ENCODE assay signal across 8 cellular contexts in genomic region chr1:50873458-50874187, GRCh38.
DNase-seq lines count a peak whose midpoint lies in the region; ATAC-seq and TF ChIP-seq lines count a peak whose summit lies in the region.

No MANE protein-coding gene starts in this region.

- no peaks in the 10 kb centered on the region for H3K27me3 Mint-ChIP-seq in endothelial cell (ENCODE audit: unreplicated experiment)
- H3K27me3 Mint-ChIP-seq in naive thymus-derived CD8-positive, alpha-beta T cell, result no peaks in the 10 kb centered on the region

- H3K4me1 ChIP-seq in thoracic aorta (ENCODE audit: control insufficient read depth in 1 of 2, low read depth in 2 of 2), result no peaks in the 10 kb centered on the region

- no peak overlapping the region for H3K27ac ChIP-seq in thoracic aorta

- peak; percentile 54 for DNase-seq in AG10803 (ENCODE audit: low read depth)
- DNase-seq in NCI-H226, result peak; percentile 40
- DNase-seq in activated CD4-positive, alpha-beta T cell treated with anti-CD3 and anti-CD28 coated beads, Interleukin-2, amount 50 U/mL, for 24 hours (ENCODE audit: low read depth in 1 of 2, low spot score in 1 of 2), result peak; percentile 34 to 47
- peak; percentile 63 for DNase-seq in endothelial cell (ENCODE audit: low spot score)
- peak; percentile 3 to 70 (median 32) for DNase-seq in naive thymus-derived CD8-positive, alpha-beta T cell
- no peak for DNase-seq in thoracic aorta (ENCODE audit: low spot score)

- ATAC-seq in GM18519 (IDR thresholded peaks at IDR 0.05; ENCODE audit: low FRiP score, unreplicated experiment) (peak; percentile 94), HG02973 (IDR thresholded peaks at IDR 0.05; ENCODE audit: unreplicated experiment) (peak; percentile 97), thoracic aorta (ENCODE audit: insufficient number of reproducible peaks, low FRiP score, low read depth) (no peak)
- ATAC-seq in naive thymus-derived CD8-positive, alpha-beta T cell, result peak; percentile 45 to 61

- H3K36me3 ChIP-seq in thoracic aorta, result no peaks in the 10 kb centered on the region

- POLR2A ChIA-PET in naive thymus-derived CD8-positive, alpha-beta T cell (lab: Charles Lee), result no interaction called here

- H3K27me3 ChIP-seq in thoracic aorta (replicated peaks; ENCODE audit: insufficient read depth), result no peaks in the 10 kb centered on the region

- peak; percentile 65 for TF ChIP-seq CTCF in AG10803 (conservative IDR thresholded peaks at IDR 0.05; ENCODE audit: low read length)
- peak; percentile 45 for TF ChIP-seq CTCF in endothelial cell (IDR thresholded peaks at IDR 0.05; ENCODE audit: unreplicated experiment)
- TF ChIP-seq CTCF in thoracic aorta (IDR thresholded peaks at IDR 0.05), result peak; percentile 15

- H3K27ac Mint-ChIP-seq in endothelial cell (ENCODE audit: unreplicated experiment), result no peak overlapping the region
- H3K27ac Mint-ChIP-seq in naive thymus-derived CD8-positive, alpha-beta T cell, result peak overlapping the region in 2 of 10 donors; percentile 40 to 43

- H3K9me3 ChIP-seq in thoracic aorta, result no peaks in the 10 kb centered on the region

- peak overlapping the region; percentile 36 for H3K4me3 ChIP-seq in AG10803 (ENCODE audit: low read length)
- peak overlapping the region; percentile 28 for H3K4me3 ChIP-seq in thoracic aorta

- no peaks in the 10 kb centered on the region for H3K36me3 Mint-ChIP-seq in endothelial cell (ENCODE audit: low read depth, unreplicated experiment)
- peaks cover 6 to 10% (median 9%) of the 10 kb centered on the region in 3 donors for H3K36me3 Mint-ChIP-seq in naive thymus-derived CD8-positive, alpha-beta T cell

- H3K4me1 Mint-ChIP-seq in endothelial cell (ENCODE audit: unreplicated experiment), result no peaks in the 10 kb centered on the region
- H3K4me1 Mint-ChIP-seq in naive thymus-derived CD8-positive, alpha-beta T cell, result peaks cover 8 to 28% (median 17%) of the 10 kb centered on the region in 4 donors

- no peaks in the 10 kb centered on the region for H3K9me3 Mint-ChIP-seq in endothelial cell (ENCODE audit: unreplicated experiment)
- peaks cover 0 to 6% (median 0%) of the 10 kb centered on the region in 9 donors for H3K9me3 Mint-ChIP-seq in naive thymus-derived CD8-positive, alpha-beta T cell

- no peak overlapping the region for H3K4me3 Mint-ChIP-seq in endothelial cell (ENCODE audit: unreplicated experiment)
- H3K4me3 Mint-ChIP-seq in naive thymus-derived CD8-positive, alpha-beta T cell, result peak overlapping the region in 3 of 10 donors; percentile 17 to 63 (median 22)

Comparison
In these comparisons a context has a peak if more than half of its experiments do, and no peak if none do; other contexts are left out.
1. CTCF ChIP-seq: peak in every context shown above with its lines; median percentile 65 in AG10803; 45 in endothelial cell; 15 in thoracic aorta.